Comparison of ENCODE assay signal across 31 cellular contexts in genomic region chr1:223034270-223034798, GRCh38.
"Had no signal": no experiment of that assay in that cellular context is flagged by ENCODE, and none has a peak within 500 bp of the region (broad histone marks: within the 10 kb centered on the region; RNA-seq: fewer than 3 reads in every experiment).

No MANE protein-coding gene starts in this region.

- H3K9me3 ChIP-seq: ascending aorta, breast epithelium, esophagus muscularis mucosa, gastrocnemius medialis, heart right ventricle had no signal

- H3K4me1 Mint-ChIP-seq: activated B cell treated with CpG ODN at 0.5 μM for 24 hours; activated naive CD4-positive, alpha-beta T cell treated with anti-CD3 and anti-CD28 coated beads, Interleukin-2, amount 50 U/mL, for 24 hours; activated naive CD8-positive, alpha-beta T cell treated with anti-CD3 and anti-CD28 coated beads for 36 hours; activated naive CD8-positive, alpha-beta T cell treated with anti-CD3 and anti-CD28 coated beads, Interleukin-2, amount 50 U/mL, for 24 hours; activated T-helper 17 cell treated with anti-CD3 and anti-CD28 coated beads, Interleukin-2, amount 50 U/mL, for 72 hours; central memory CD8-positive, alpha-beta T cell had no signal

- H3K36me3 Mint-ChIP-seq: activated naive CD4-positive, alpha-beta T cell treated with anti-CD3 and anti-CD28 coated beads, Interleukin-2, amount 50 U/mL, for 24 hours; activated naive CD8-positive, alpha-beta T cell treated with anti-CD3 and anti-CD28 coated beads for 36 hours; brain had no signal

- H3K36me3 ChIP-seq: ascending aorta, breast epithelium, cardiac muscle cell, esophagus muscularis mucosa, gastrocnemius medialis, heart right ventricle had no signal

- H3K9me3 Mint-ChIP-seq: activated B cell treated with CpG ODN at 0.5 μM for 24 hours; activated CD8-positive, alpha-beta T cell treated with anti-CD3 and anti-CD28 coated beads for 36 hours; activated naive CD4-positive, alpha-beta T cell treated with anti-CD3 and anti-CD28 coated beads for 36 hours; activated naive CD4-positive, alpha-beta T cell treated with anti-CD3 and anti-CD28 coated beads, Interleukin-2, amount 50 U/mL, for 24 hours; activated naive CD8-positive, alpha-beta T cell treated with anti-CD3 and anti-CD28 coated beads for 36 hours; activated naive CD8-positive, alpha-beta T cell treated with anti-CD3 and anti-CD28 coated beads, Interleukin-2, amount 50 U/mL, for 24 hours; activated T-cell treated with anti-CD3 and anti-CD28 coated beads, Interleukin-2, amount 50 U/mL, for 4 hours; activated T-helper 17 cell treated with anti-CD3 and anti-CD28 coated beads, Interleukin-2, amount 50 U/mL, for 72 hours; brain; central memory CD8-positive, alpha-beta T cell; dendritic cell treated with granulocyte-macrophage colony-stimulating factor and Interleukin-4, amounts not matched to agents 40 ng/mL and 50 ng/mL, for 4 days had no signal

- H3K27ac Mint-ChIP-seq: activated B cell treated with CpG ODN at 0.5 μM for 24 hours; activated CD8-positive, alpha-beta T cell treated with anti-CD3 and anti-CD28 coated beads for 36 hours; activated naive CD4-positive, alpha-beta T cell treated with anti-CD3 and anti-CD28 coated beads for 36 hours; activated naive CD4-positive, alpha-beta T cell treated with anti-CD3 and anti-CD28 coated beads, Interleukin-2, amount 50 U/mL, for 24 hours; activated naive CD8-positive, alpha-beta T cell treated with anti-CD3 and anti-CD28 coated beads for 36 hours; activated naive CD8-positive, alpha-beta T cell treated with anti-CD3 and anti-CD28 coated beads, Interleukin-2, amount 50 U/mL, for 24 hours; activated T-helper 17 cell treated with anti-CD3 and anti-CD28 coated beads, Interleukin-2, amount 50 U/mL, for 72 hours; brain; dendritic cell treated with granulocyte-macrophage colony-stimulating factor and Interleukin-4, amounts not matched to agents 40 ng/mL and 50 ng/mL, for 4 days had no signal

- H3K4me1 ChIP-seq: breast epithelium, gastrocnemius medialis had no signal

- H3K27me3 Mint-ChIP-seq: activated naive CD8-positive, alpha-beta T cell treated with anti-CD3 and anti-CD28 coated beads, Interleukin-2, amount 50 U/mL, for 24 hours had no signal

- H3K4me3 ChIP-seq: ascending aorta, breast epithelium, cardiac muscle cell, coronary artery, dorsolateral prefrontal cortex, esophagus muscularis mucosa, gastrocnemius medialis, heart right ventricle had no signal

- DNase-seq: activated B cell treated with CpG ODN at 0.5 μM for 24 hours; activated CD4-positive, alpha-beta T cell treated with anti-CD3 and anti-CD28 coated beads for 48 hours; activated CD4-positive, alpha-beta T cell treated with anti-CD3 and anti-CD28 coated beads, Interleukin-2, amount 50 U/mL, for 1 hour; activated CD4-positive, alpha-beta T cell treated with anti-CD3 and anti-CD28 coated beads, Interleukin-2, amount 50 U/mL, for 48 hours; activated CD8-positive, alpha-beta memory T cell treated with anti-CD3 and anti-CD28 coated beads for 24 hours; activated CD8-positive, alpha-beta T cell treated with anti-CD3 and anti-CD28 coated beads for 36 hours; activated effector memory CD4-positive, alpha-beta T cell treated with Interleukin-2 at 50 U/mL for 16 hours; activated naive CD4-positive, alpha-beta T cell treated with anti-CD3 and anti-CD28 coated beads for 36 hours; activated naive CD8-positive, alpha-beta T cell treated with anti-CD3 and anti-CD28 coated beads for 36 hours; activated naive CD8-positive, alpha-beta T cell treated with anti-CD3 and anti-CD28 coated beads, Interleukin-2, amount 50 U/mL, for 24 hours; activated T-cell treated with anti-CD3 and anti-CD28 coated beads, Interleukin-2, amount 50 U/mL, for 4 hours; dorsolateral prefrontal cortex; effector memory CD4-positive, alpha-beta T cell; erythroblast; gastrocnemius medialis; glutamatergic neuron; heart right ventricle; T-helper 2 cell had no signal

- H3K27me3 ChIP-seq: ascending aorta, breast epithelium, cardiac muscle cell, esophagus muscularis mucosa, gastrocnemius medialis, heart right ventricle had no signal

- ATAC-seq: activated CD4-positive, CD25-positive, alpha-beta regulatory T cell treated with anti-CD3 and anti-CD28 coated beads, Interleukin-2, amount 50 U/mL, for 24 hours; activated CD8-positive, alpha-beta T cell treated with anti-CD3 and anti-CD28 coated beads for 36 hours; activated naive CD8-positive, alpha-beta T cell treated with anti-CD3 and anti-CD28 coated beads, Interleukin-2, amount 50 U/mL, for 24 hours; activated T-cell treated with anti-CD3 and anti-CD28 coated beads, Interleukin-2, amount 50 U/mL, for 4 hours; activated T-helper 17 cell treated with anti-CD3 and anti-CD28 coated beads, Interleukin-2, amount 50 U/mL, for 72 hours; gastrocnemius medialis had no signal

- H3K4me3 Mint-ChIP-seq: activated B cell treated with CpG ODN at 0.5 μM for 24 hours; activated CD8-positive, alpha-beta T cell treated with anti-CD3 and anti-CD28 coated beads for 36 hours; activated naive CD4-positive, alpha-beta T cell treated with anti-CD3 and anti-CD28 coated beads for 36 hours; activated naive CD4-positive, alpha-beta T cell treated with anti-CD3 and anti-CD28 coated beads, Interleukin-2, amount 50 U/mL, for 24 hours; activated naive CD8-positive, alpha-beta T cell treated with anti-CD3 and anti-CD28 coated beads for 36 hours; activated naive CD8-positive, alpha-beta T cell treated with anti-CD3 and anti-CD28 coated beads, Interleukin-2, amount 50 U/mL, for 24 hours; activated T-cell treated with anti-CD3 and anti-CD28 coated beads, Interleukin-2, amount 50 U/mL, for 4 hours; activated T-helper 17 cell treated with anti-CD3 and anti-CD28 coated beads, Interleukin-2, amount 50 U/mL, for 72 hours; brain; central memory CD8-positive, alpha-beta T cell; dendritic cell treated with granulocyte-macrophage colony-stimulating factor and Interleukin-4, amounts not matched to agents 40 ng/mL and 50 ng/mL, for 4 days had no signal

- H3K27ac ChIP-seq: ascending aorta, breast epithelium, cardiac muscle cell, coronary artery, dorsolateral prefrontal cortex, esophagus muscularis mucosa, foreskin keratinocyte, VCaP had no signal
